Comparison of ENCODE assay signal across 14 cellular contexts in genomic region chr9:138006576-138007233, GRCh38.
"Had no signal": no experiment of that assay in that cellular context is flagged by ENCODE, and none has a peak within 500 bp of the region (broad histone marks: within the 10 kb centered on the region; RNA-seq: fewer than 3 reads in every experiment).

No MANE protein-coding gene starts in this region.

- H3K4me3 Mint-ChIP-seq: activated naive CD8-positive, alpha-beta T cell treated with anti-CD3 and anti-CD28 coated beads for 36 hours; activated T-cell treated with anti-CD3 and anti-CD28 coated beads, Interleukin-2, amount 50 U/mL, for 24 hours; stimulated activated effector memory CD8-positive, alpha-beta T cell treated with anti-CD3 and anti-CD28 coated beads, Interleukin-12 subunit alpha, Interleukin-12 subunit beta, amount 100 ng/mL, for 72 hours had no signal

- H3K27me3 Mint-ChIP-seq: activated T-cell treated with anti-CD3 and anti-CD28 coated beads, Interleukin-2, amount 50 U/mL, for 24 hours had no signal

- FAIRE-seq: endometrium had no signal

- DNase-seq: activated CD4-positive, alpha-beta T cell treated with anti-CD3 and anti-CD28 coated beads for 4 hours; activated gamma-delta T cell treated with Interleukin-2 at 50 U/mL for 16 hours; activated naive CD8-positive, alpha-beta T cell treated with anti-CD3 and anti-CD28 coated beads for 36 hours; activated T-cell treated with anti-CD3 and anti-CD28 coated beads, Interleukin-2, amount 50 U/mL, for 24 hours; brain microvascular endothelial cell; cerebellar nuclear complex; dermis blood vessel endothelial cell; T1000; trophoblast cell; WERI-Rb-1 had no signal

- H3K4me1 Mint-ChIP-seq: activated naive CD8-positive, alpha-beta T cell treated with anti-CD3 and anti-CD28 coated beads for 36 hours; stimulated activated effector memory CD8-positive, alpha-beta T cell treated with anti-CD3 and anti-CD28 coated beads, Interleukin-12 subunit alpha, Interleukin-12 subunit beta, amount 100 ng/mL, for 72 hours had no signal

- H3K36me3 Mint-ChIP-seq: activated naive CD8-positive, alpha-beta T cell treated with anti-CD3 and anti-CD28 coated beads for 36 hours; stimulated activated effector memory CD8-positive, alpha-beta T cell treated with anti-CD3 and anti-CD28 coated beads, Interleukin-12 subunit alpha, Interleukin-12 subunit beta, amount 100 ng/mL, for 72 hours had no signal

- H3K9me3 Mint-ChIP-seq: activated naive CD8-positive, alpha-beta T cell treated with anti-CD3 and anti-CD28 coated beads for 36 hours; activated T-cell treated with anti-CD3 and anti-CD28 coated beads, Interleukin-2, amount 50 U/mL, for 24 hours; stimulated activated effector memory CD8-positive, alpha-beta T cell treated with anti-CD3 and anti-CD28 coated beads, Interleukin-12 subunit alpha, Interleukin-12 subunit beta, amount 100 ng/mL, for 72 hours had no signal

- ATAC-seq: esophagus mucosa; left lobe of liver; stimulated activated effector memory CD8-positive, alpha-beta T cell treated with anti-CD3 and anti-CD28 coated beads, Interleukin-12 subunit alpha, Interleukin-12 subunit beta, amount 100 ng/mL, for 72 hours had no signal

- H3K27ac Mint-ChIP-seq: activated naive CD8-positive, alpha-beta T cell treated with anti-CD3 and anti-CD28 coated beads for 36 hours; activated T-cell treated with anti-CD3 and anti-CD28 coated beads, Interleukin-2, amount 50 U/mL, for 24 hours; stimulated activated effector memory CD8-positive, alpha-beta T cell treated with anti-CD3 and anti-CD28 coated beads, Interleukin-12 subunit alpha, Interleukin-12 subunit beta, amount 100 ng/mL, for 72 hours had no signal
